In genomic region chr11:67317365-67318238, GRCh38 we compare ENCODE assay signal across 8 cellular contexts. TPM values are rescaled to one million over a fixed set of nuclear protein-coding genes. Genes with fewer than 3 reads are reported as not detected.
DNase-seq lines count a peak whose midpoint lies in the region; ATAC-seq and TF ChIP-seq lines count a peak whose summit lies in the region.

No MANE protein-coding gene starts in this region.

- H3K4me1 ChIP-seq in HAP-1 (peaks cover 3% of the 10 kb centered on the region; the same call in 1 of the 2 replicates), foreskin keratinocyte (peaks cover 9% of the 10 kb centered on the region), neural progenitor cell (peaks cover 3% of the 10 kb centered on the region), stomach smooth muscle (ENCODE audit: control insufficient read depth, insufficient read depth, low read length) (peaks cover 19% of the 10 kb centered on the region)

- DNase-seq in GF-D8 (lab: John Stamatoyannopoulos, UW), result peak; percentile 88
- DNase-seq in HAP-1 (ENCODE audit: low spot score in 2 of 2), result peak; percentile 97 to 98
- peak; percentile 91 for DNase-seq in MG63
- DNase-seq in SHP77 (lab: John Stamatoyannopoulos, UW), result peak; percentile 98 to 99
- DNase-seq in activated gamma-delta T cell treated with Interleukin-2 at 50 U/mL for 16 hours, result peak; percentile 99
- peak; percentile 76 to 87 for DNase-seq in foreskin keratinocyte
- peak; percentile 100 for DNase-seq in neural progenitor cell (ENCODE audit: low spot score)

- H3K27me3 ChIP-seq in HAP-1 (ENCODE audit: low read depth) (no peaks in the 10 kb centered on the region), MG63 (no peaks in the 10 kb centered on the region), foreskin keratinocyte (no peaks in the 10 kb centered on the region), neural progenitor cell (peaks cover 29% of the 10 kb centered on the region), stomach smooth muscle (ENCODE audit: control insufficient read depth in 1 of 2, insufficient read depth in 2 of 2, low read length in 2 of 2) (no peaks in the 10 kb centered on the region)

- peak overlapping the region; percentile 98 for H3K4me3 Mint-ChIP-seq in neural progenitor cell

- H3K4me3 ChIP-seq in HAP-1 (peak overlapping the region; percentile 59), MG63 (peak overlapping the region; percentile 65), neural progenitor cell (peak overlapping the region; percentile 65), stomach smooth muscle (ENCODE audit: low read length in 2 of 2) (peak overlapping the region; percentile 90 to 92)

- peak; percentile 100 for TF ChIP-seq CTCF in foreskin keratinocyte (conservative IDR thresholded peaks at IDR 0.05)
- TF ChIP-seq CTCF in neural progenitor cell (IDR thresholded peaks at IDR 0.05), result peak; percentile 90

- no peaks in the 10 kb centered on the region for H3K36me3 Mint-ChIP-seq in neural progenitor cell

- no peak overlapping the region for H3K9ac ChIP-seq in neural progenitor cell
- peak overlapping the region; percentile 74 to 78 for H3K9ac ChIP-seq in stomach smooth muscle (ENCODE audit: low read length in 2 of 2)

- H3K79me2 ChIP-seq in neural progenitor cell (ENCODE audit: low read depth), result no peaks in the 10 kb centered on the region

- peak; percentile 72 for ATAC-seq in foreskin keratinocyte

- peak overlapping the region; percentile 97 for H3K27ac Mint-ChIP-seq in neural progenitor cell

- peaks cover 8% of the 10 kb centered on the region for H3K27me3 Mint-ChIP-seq in neural progenitor cell (ENCODE audit: insufficient read depth, low read depth)

- peaks cover 8% of the 10 kb centered on the region for H4K20me1 ChIP-seq in neural progenitor cell (ENCODE audit: low read depth)

- peaks cover 19% of the 10 kb centered on the region for H3K4me1 Mint-ChIP-seq in neural progenitor cell

- H3K36me3 ChIP-seq in HAP-1 (replicated peaks) (no peaks in the 10 kb centered on the region), MG63 (no peaks in the 10 kb centered on the region), neural progenitor cell (no peaks in the 10 kb centered on the region), stomach smooth muscle (ENCODE audit: control insufficient read depth in 2 of 2, insufficient read depth in 2 of 2, low read length in 2 of 2) (peaks cover 2 to 7% of the 10 kb centered on the region in 2 donors)

- peak overlapping the region; percentile 92 for H3K4me2 ChIP-seq in neural progenitor cell

- in situ Hi-C loops in HAP-1 (cut with MboI; ENCODE audit: low sequenced_read_pairs), result loop anchor here (5.0 to 10.0 kb wide), 2 partner anchors 55 to 233 kb away; no protein-coding TSS in a partner anchor

- H3K27ac ChIP-seq in foreskin keratinocyte (peak overlapping the region; percentile 8), neural progenitor cell (no peak overlapping the region), stomach smooth muscle (ENCODE audit: low read length) (peak overlapping the region; percentile 82)

- no peaks in the 10 kb centered on the region for H3K9me3 Mint-ChIP-seq in neural progenitor cell

- H3K9me3 ChIP-seq in HAP-1 (no peaks in the 10 kb centered on the region), MG63 (no peaks in the 10 kb centered on the region), neural progenitor cell (ENCODE audit: low read depth) (no peaks in the 10 kb centered on the region), stomach smooth muscle (ENCODE audit: control insufficient read depth in 2 of 2, low read length in 2 of 2) (no peaks in the 10 kb centered on the region)

- H3F3A ChIP-seq in neural progenitor cell (ENCODE audit: low read depth), result peaks cover 8% of the 10 kb centered on the region

- peak overlapping the region; percentile 74 for H2AFZ ChIP-seq in neural progenitor cell (replicated peaks)

RNA-seq across cellular contexts. Expression of gene SSH3, which starts 14.3 kb away (rescaled TPM):
- 3.8 and 5.1 TPM in 2 replicates for total RNA-seq in MG63 (2014; rRNA removed; shearing (Covaris generic); ENCODE audit: low replicate concordance)
- total RNA-seq in foreskin keratinocyte (27.7 and 31.0 TPM in 2 replicates), neural progenitor cell (ENCODE audit: low replicate concordance) (1.4 and 7.1 TPM in 2 replicates)
- 27.8 and 30.2 TPM in 2 replicates for polyA plus RNA-seq in foreskin keratinocyte

RNA-seq across cellular contexts. Expression of gene ANKRD13D, which starts 28.5 kb away (rescaled TPM):
- 17.2 and 25.8 TPM in 2 replicates for total RNA-seq in MG63 (2014; rRNA removed; shearing (Covaris generic); ENCODE audit: low replicate concordance)
- total RNA-seq in foreskin keratinocyte (28.8 and 29.2 TPM in 2 replicates), neural progenitor cell (ENCODE audit: low replicate concordance) (21.0 and 29.2 TPM in 2 replicates)
- 25.3 and 26.1 TPM in 2 replicates for polyA plus RNA-seq in foreskin keratinocyte

RNA-seq across cellular contexts. Expression of gene POLD4, which starts 35.7 kb away (rescaled TPM):
- total RNA-seq in MG63 (2014; rRNA removed; shearing (Covaris generic); ENCODE audit: low replicate concordance), result 17.3 and 40.1 TPM in 2 replicates
- 41.5 and 50.5 TPM in 2 replicates for total RNA-seq in foreskin keratinocyte
- 83.2 and 107 TPM in 2 replicates for polyA plus RNA-seq in foreskin keratinocyte
- 1.1 and 17.8 TPM in 2 replicates for total RNA-seq in neural progenitor cell (ENCODE audit: low replicate concordance)

RNA-seq across cellular contexts. Expression of gene GRK2, which starts 51.3 kb away (rescaled TPM):
- 24.2 and 31.8 TPM in 2 replicates for total RNA-seq in MG63 (2014; rRNA removed; shearing (Covaris generic); ENCODE audit: low replicate concordance)
- total RNA-seq in foreskin keratinocyte (34.3 and 36.5 TPM in 2 replicates), neural progenitor cell (ENCODE audit: low replicate concordance) (30.0 and 54.4 TPM in 2 replicates)
- 29.2 and 31.4 TPM in 2 replicates for polyA plus RNA-seq in foreskin keratinocyte

RNA-seq across cellular contexts. Expression of gene CLCF1, which starts 55.8 kb away (rescaled TPM):
- 6.4 and 7.7 TPM in 2 replicates for total RNA-seq in MG63 (2014; rRNA removed; shearing (Covaris generic); ENCODE audit: low replicate concordance)
- total RNA-seq in foreskin keratinocyte (1.6 and 1.9 TPM in 2 replicates), neural progenitor cell (ENCODE audit: low replicate concordance) (2.0 and 3.7 TPM in 2 replicates)
- polyA plus RNA-seq in foreskin keratinocyte, result 1.9 and 2.2 TPM in 2 replicates
